Comparison of ENCODE assay signal across 8 cellular contexts in the genomic region with DNA sequence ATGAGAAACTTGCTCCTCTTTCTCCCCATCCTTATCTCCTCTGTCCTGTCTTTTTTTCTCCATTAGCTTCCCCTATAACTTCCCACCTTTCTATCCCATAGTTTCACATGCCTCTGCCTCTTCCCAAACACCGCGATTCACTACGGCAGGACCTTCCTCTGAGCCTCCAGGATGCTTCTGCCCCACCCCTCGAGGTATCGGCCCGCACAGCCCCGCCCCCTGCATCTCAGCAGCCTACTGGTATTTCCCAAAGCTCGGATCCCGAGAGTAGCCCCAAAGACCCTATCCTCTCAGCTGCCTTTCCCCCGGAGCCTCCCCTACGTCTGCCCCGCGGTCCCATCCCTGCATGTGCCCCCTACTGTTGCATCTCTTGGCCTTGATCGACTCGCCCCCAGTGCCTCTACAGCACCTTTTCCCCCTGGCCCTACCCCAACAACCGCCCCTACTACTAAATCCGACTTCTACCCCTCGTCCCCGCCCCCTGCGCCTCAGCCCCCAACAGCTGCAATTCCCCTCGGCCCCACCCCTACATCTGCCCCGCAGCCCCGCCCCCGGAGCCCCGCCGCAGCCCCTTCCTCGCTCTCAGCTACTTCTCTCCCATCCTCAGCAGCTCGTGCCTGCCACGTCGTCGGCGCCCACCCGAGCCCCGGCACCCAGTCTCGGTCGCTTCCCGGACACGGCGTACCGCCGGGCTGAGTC. TPM values are rescaled to one million over a fixed set of nuclear protein-coding genes. Genes with fewer than 3 reads are reported as not detected.
DNase-seq lines count a peak whose midpoint lies in the region; ATAC-seq and TF ChIP-seq lines count a peak whose summit lies in the region.

No MANE protein-coding gene starts in this region.

- peaks cover 11% of the 10 kb centered on the region for H3K4me1 Mint-ChIP-seq in activated naive CD8-positive, alpha-beta T cell treated with anti-CD3 and anti-CD28 coated beads for 36 hours

- H3K36me3 Mint-ChIP-seq in activated naive CD8-positive, alpha-beta T cell treated with anti-CD3 and anti-CD28 coated beads for 36 hours, result peaks cover 5% of the 10 kb centered on the region

- H3K36me3 ChIP-seq in RWPE2 (ENCODE audit: low read depth), result peaks cover 36% of the 10 kb centered on the region

- intact Hi-C loops in left ventricle myocardium superior (cut with micrococcal nuclease), result no loop called here

- POLR2A ChIA-PET in GM10248 (lab: Yijun Ruan, JAX), result interaction anchor here (0.6 to 3.0 kb wide), 12 partner anchors 12 to 186 kb away, joined by 3 to 16 read pairs (median 4); a partner anchor contains a TSS

- H3K27me3 ChIP-seq in RWPE2 (ENCODE audit: insufficient read depth, poor library complexity, severe bottlenecking), result no peaks in the 10 kb centered on the region

- TF ChIP-seq CTCF in GM10248 (IDR thresholded peaks at IDR 0.05; ENCODE audit: control extremely low read depth, extremely low read depth, low read depth, missing control alignments) (no peak), RWPE2 (IDR thresholded peaks at IDR 0.05; ENCODE audit: poor library complexity, severe bottlenecking) (no peak)

- CTCF ChIA-PET in GM10248 (lab: Yijun Ruan, JAX), result interaction anchor here (1.2 to 12.5 kb wide), 17 partner anchors 10 to 173 kb away, joined by 3 to 248 read pairs (median 8); a partner anchor contains a TSS

- peak overlapping the region; percentile 56 for H3K27ac ChIP-seq in RWPE2 (ENCODE audit: poor library complexity, severe bottlenecking)

- H3K4me3 Mint-ChIP-seq in activated naive CD8-positive, alpha-beta T cell treated with anti-CD3 and anti-CD28 coated beads for 36 hours, result peak overlapping the region; percentile 90

- peak overlapping the region; percentile 89 for H3K27ac Mint-ChIP-seq in activated naive CD8-positive, alpha-beta T cell treated with anti-CD3 and anti-CD28 coated beads for 36 hours

- DNase-seq in GM10248 (ENCODE audit: extremely low spot score) (peak; percentile 73), RWPE2 (ENCODE audit: low spot score) (no peak), left ventricle myocardium superior (peak; percentile 70), retina (peak; percentile 42), cortex of kidney (lab: John Stamatoyannopoulos, UW) (no peak), GOT3 (lab: John Stamatoyannopoulos, UW) (no peak)
- peak; percentile 71 for DNase-seq in activated naive CD8-positive, alpha-beta T cell treated with anti-CD3 and anti-CD28 coated beads for 36 hours

- no peaks in the 10 kb centered on the region for H3K4me1 ChIP-seq in RWPE2 (ENCODE audit: insufficient read depth, poor library complexity, severe bottlenecking)

- H3K9me3 ChIP-seq in RWPE2 (ENCODE audit: severe bottlenecking), result no peaks in the 10 kb centered on the region

- peak overlapping the region; percentile 81 for H3K4me3 ChIP-seq in RWPE2 (ENCODE audit: severe bottlenecking)

- ATAC-seq in HG03103 (IDR thresholded peaks at IDR 0.05; ENCODE audit: low read depth, unreplicated experiment) (peak; percentile 23), RWPE2 (ENCODE audit: low read depth) (peak; percentile 13), left ventricle myocardium superior (peak; percentile 31)

- no peaks in the 10 kb centered on the region for H3K27me3 Mint-ChIP-seq in activated naive CD8-positive, alpha-beta T cell treated with anti-CD3 and anti-CD28 coated beads for 36 hours

- peaks cover 3% of the 10 kb centered on the region for H3K9me3 Mint-ChIP-seq in activated naive CD8-positive, alpha-beta T cell treated with anti-CD3 and anti-CD28 coated beads for 36 hours

RNA-seq across cellular contexts. Expression of a gene that starts 0.5 kb away (rescaled TPM):
- 10 to 100 TPM; 14.7 to 16.4 TPM for total RNA-seq in activated naive CD8-positive, alpha-beta T cell treated with anti-CD3 and anti-CD28 coated beads for 36 hours
- 13.3 TPM for total RNA-seq in left ventricle myocardium superior

RNA-seq across cellular contexts. Expression of a gene that starts 13.0 kb away (rescaled TPM):
- 1 to 10 TPM; 3.6 to 3.8 TPM for total RNA-seq in activated naive CD8-positive, alpha-beta T cell treated with anti-CD3 and anti-CD28 coated beads for 36 hours
- 3.4 TPM for total RNA-seq in left ventricle myocardium superior

RNA-seq across cellular contexts. Expression of a gene that starts 27.3 kb away (rescaled TPM):
- total RNA-seq in activated naive CD8-positive, alpha-beta T cell treated with anti-CD3 and anti-CD28 coated beads for 36 hours, result under 1 TPM; 0.58 to 0.64 TPM
- total RNA-seq in left ventricle myocardium superior, result 1.1 TPM

RNA-seq across cellular contexts. Expression of a gene that starts 34.4 kb away (rescaled TPM):
- 10 to 100 TPM; 59.2 to 62.0 TPM for total RNA-seq in activated naive CD8-positive, alpha-beta T cell treated with anti-CD3 and anti-CD28 coated beads for 36 hours
- 14.9 TPM for total RNA-seq in left ventricle myocardium superior

RNA-seq across cellular contexts. Expression of a gene that starts 34.5 kb away (rescaled TPM):
- 10 to 100 TPM; 14.3 to 15.5 TPM for total RNA-seq in activated naive CD8-positive, alpha-beta T cell treated with anti-CD3 and anti-CD28 coated beads for 36 hours
- total RNA-seq in left ventricle myocardium superior, result 48.2 TPM

Comparison
In these comparisons a context has a peak if more than half of its experiments do, and no peak if none do; other contexts are left out.
1. DNase-seq: peak in GM10248 (single experiment), activated naive CD8-positive, alpha-beta T cell treated with anti-CD3 and anti-CD28 coated beads for 36 hours (single experiment), left ventricle myocardium superior (single experiment) and retina (single experiment); none in RWPE2 (single experiment), cortex of kidney (single experiment) and GOT3 (single experiment).
2. Peak in every context shown above with its lines, with median percentiles within 50 percentile points of each other: ATAC-seq.